ENCODE assay signal across 9 cellular contexts in genomic region chr11:26331911-26332571, GRCh38. TPM values are rescaled to one million over a fixed set of nuclear protein-coding genes. Genes with fewer than 3 reads are reported as not detected.
DNase-seq lines count a peak whose midpoint lies in the region; ATAC-seq, FAIRE-seq and TF ChIP-seq lines count a peak whose summit lies in the region.
"Had no signal": no experiment of that assay in that cellular context is flagged by ENCODE, and none has a peak within 500 bp of the region (broad histone marks: within the 10 kb centered on the region; RNA-seq: fewer than 3 reads in every experiment).

Gene ANO3, plus strand, starts transcription at chr11:26332130. Its CDS starts 146 bp downstream, at chr11:26332276.

- DNase-seq in D721Med (ENCODE audit: insufficient read length, low spot score) (no peak), GM19239 (ENCODE audit: insufficient read length, low spot score) (peak; percentile 19), NCI-H460 (ENCODE audit: extremely low read depth, low read depth) (peak; percentile 64), brain pericyte (ENCODE audit: low read depth, low spot score) (peak; percentile 67), iPS-NIHi7 (ENCODE audit: extremely low spot score) (peak; percentile 96)
- DNase-seq in stimulated activated naive CD4-positive, alpha-beta T cell treated with Interleukin-2 at 50 U/mL for 16 hours (lab: John Stamatoyannopoulos, UW) = no peak

- ATAC-seq in HG03159 (IDR thresholded peaks at IDR 0.05; ENCODE audit: unreplicated experiment) = peak; percentile 98
- ATAC-seq in stimulated activated memory B cell treated with anti-CD40 and anti-IgM and Interleukin-4, amounts not matched to agents 10 μg/mL and 1 μg/mL and 100 μg/mL, for 72 hours = peak; percentile 43

- H3K4me3 Mint-ChIP-seq in stimulated activated memory B cell treated with anti-CD40 and anti-IgM and Interleukin-4, amounts not matched to agents 10 μg/mL and 1 μg/mL and 100 μg/mL, for 72 hours = no peak within 1 kb of the TSS

- peaks cover 20% of the 10 kb centered on the region for H3K27me3 Mint-ChIP-seq in stimulated activated memory B cell treated with anti-CD40 and anti-IgM and Interleukin-4, amounts not matched to agents 10 μg/mL and 1 μg/mL and 100 μg/mL, for 72 hours

- no peaks in the 10 kb centered on the region for H3K36me3 Mint-ChIP-seq in stimulated activated memory B cell treated with anti-CD40 and anti-IgM and Interleukin-4, amounts not matched to agents 10 μg/mL and 1 μg/mL and 100 μg/mL, for 72 hours

- peak; percentile 56 for TF ChIP-seq CTCF in D721Med (IDR thresholded peaks at IDR 0.05; ENCODE audit: insufficient read depth, missing control alignments)

- FAIRE-seq in D721Med (lab: Jason Lieb, UNC) = no peak
- no peak for FAIRE-seq in GM19239 (lab: Jason Lieb, UNC)
- FAIRE-seq: TTC549 had no signal

- no peaks in the 10 kb centered on the region for H3K9me3 Mint-ChIP-seq in stimulated activated memory B cell treated with anti-CD40 and anti-IgM and Interleukin-4, amounts not matched to agents 10 μg/mL and 1 μg/mL and 100 μg/mL, for 72 hours

- H3K27ac Mint-ChIP-seq in stimulated activated memory B cell treated with anti-CD40 and anti-IgM and Interleukin-4, amounts not matched to agents 10 μg/mL and 1 μg/mL and 100 μg/mL, for 72 hours = no peak within 1 kb of the TSS

- peaks cover 4% of the 10 kb centered on the region for H3K4me1 Mint-ChIP-seq in stimulated activated memory B cell treated with anti-CD40 and anti-IgM and Interleukin-4, amounts not matched to agents 10 μg/mL and 1 μg/mL and 100 μg/mL, for 72 hours

RNA-seq across cellular contexts. Expression of gene ANO3, which starts in this region (rescaled TPM):
- 0.47 and 0.63 TPM in 2 replicates for total RNA-seq in NCI-H460 (2014; rRNA removed; shearing (Covaris generic))
- 0.13 and 0.32 TPM in 2 replicates for polyA plus RNA-seq in NCI-H460 (2014; cell fraction: nucleus; rRNA removed)

Comparison
In these comparisons a context has a peak if more than half of its experiments do, and no peak if none do; other contexts are left out.
1. Peak in DNase-seq in NCI-H460; RNA of the gene not detected or under 1 TPM.
2. DNase-seq: peak in GM19239 (single experiment), brain pericyte (single experiment) and iPS-NIHi7 (single experiment); none in D721Med (single experiment) and stimulated activated naive CD4-positive, alpha-beta T cell treated with Interleukin-2 at 50 U/mL for 16 hours (single experiment).